In the genomic region with DNA sequence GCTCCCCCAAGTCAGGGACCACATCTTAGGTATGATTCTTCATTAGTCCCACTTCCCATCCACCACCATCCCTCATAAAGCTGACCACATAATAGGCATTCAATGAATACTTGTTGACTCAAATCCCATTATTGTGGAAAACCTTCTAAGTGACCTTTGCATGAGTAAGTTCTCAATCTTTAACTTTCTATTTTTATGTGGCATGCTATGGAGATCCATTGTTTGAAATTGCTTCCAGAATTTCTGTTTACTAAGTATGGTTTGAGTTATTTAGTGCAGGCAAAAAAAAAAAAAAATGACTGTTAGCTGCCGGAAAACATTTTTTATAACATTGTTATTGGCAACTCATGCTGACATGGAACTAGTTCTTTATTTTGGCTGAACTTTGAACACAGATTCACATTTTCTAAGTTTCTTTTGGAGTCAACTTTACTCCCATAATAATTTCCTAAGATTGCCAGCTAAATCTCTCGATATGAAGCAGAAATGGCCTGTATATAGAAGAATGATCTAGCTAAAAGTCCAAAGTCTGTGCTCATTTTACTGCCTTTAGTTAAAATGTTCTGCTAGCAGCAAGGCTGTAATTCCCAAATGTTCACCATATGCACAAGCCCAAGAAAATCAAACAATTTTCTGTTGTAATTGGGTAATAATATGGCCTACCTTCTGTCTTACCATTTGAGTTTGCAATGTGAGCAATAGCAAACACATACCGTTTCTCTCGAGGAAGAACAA, we compare ENCODE assay signal across 13 cellular contexts.
DNase-seq lines count a peak whose midpoint lies in the region; ATAC-seq, FAIRE-seq and TF ChIP-seq lines count a peak whose summit lies in the region.
"Had no signal": no experiment of that assay in that cellular context is flagged by ENCODE, and none has a peak within 500 bp of the region (broad histone marks: within the 10 kb centered on the region; RNA-seq: fewer than 3 reads in every experiment).

No MANE protein-coding gene starts in this region.

- H3K27me3 Mint-ChIP-seq in activated T-helper 2 cell treated with anti-CD3 and anti-CD28 coated beads, Interferon-gamma antibody, Interleukin-2, Interleukin-4, amounts not matched to agents 10 μg/mL and 5 μg/mL and 100 μg/mL, durations not matched to agents 14 hours and 24 hours and 36 hours (ENCODE audit: low read depth), result peaks cover 12% of the 10 kb centered on the region

- RAD21 ChIA-PET in HCT116 (lab: Charles Lee; ENCODE audit: low non-redundant PET in 1 of 2, low total read pairs in 2 of 2, uncharacterized antibody in 2 of 2, unreplicated experiment in 2 of 2), result no interaction called here

- H3K9me3 Mint-ChIP-seq in activated T-helper 2 cell treated with anti-CD3 and anti-CD28 coated beads, Interferon-gamma antibody, Interleukin-2, Interleukin-4, amounts not matched to agents 10 μg/mL and 5 μg/mL and 100 μg/mL, durations not matched to agents 14 hours and 24 hours and 36 hours, result peaks cover 28% of the 10 kb centered on the region

- ATAC-seq in HCT116, result peak; percentile 66; the same call in 1 of the 2 replicates
- ATAC-seq in stimulated activated naive CD8-positive, alpha-beta T cell treated with anti-CD3 and anti-CD28 coated beads, Interleukin-15, Interleukin-2, amounts not matched to agents 100 U/mL and 50 U/mL, for 24 hours, result no peak
- ATAC-seq: stimulated activated memory B cell treated with anti-CD40 and anti-IgM and Interleukin-4, amounts not matched to agents 10 μg/mL and 1 μg/mL and 100 μg/mL, for 72 hours had no signal

- H3K27ac ChIP-seq in HCT116 (ENCODE audit: low read depth, low read length), result no peak overlapping the region
- peak overlapping the region; percentile 8 for H3K27ac ChIP-seq in hepatocyte

- H3K4me3 ChIP-seq in HCT116 (replicated peaks in 1 of 2; ENCODE audit: low read depth in 1 of 2, low read length in 2 of 2) (no peak overlapping the region), astrocyte of the cerebellum (ENCODE audit: low read depth, low read length) (no peak overlapping the region), hepatocyte (no peak overlapping the region)

- POLR2A ChIA-PET in HCT116 (lab: Charles Lee), result no interaction called here

- no peak overlapping the region for H3K27ac Mint-ChIP-seq in activated T-helper 2 cell treated with anti-CD3 and anti-CD28 coated beads, Interferon-gamma antibody, Interleukin-2, Interleukin-4, amounts not matched to agents 10 μg/mL and 5 μg/mL and 100 μg/mL, durations not matched to agents 14 hours and 24 hours and 36 hours
- H3K27ac Mint-ChIP-seq: stimulated activated memory B cell treated with anti-CD40 and anti-IgM and Interleukin-4, amounts not matched to agents 10 μg/mL and 1 μg/mL and 100 μg/mL, for 72 hours had no signal

- CTCF ChIA-PET in HCT116 (lab: Charles Lee), result no interaction called here

- H3K27me3 ChIP-seq in HCT116 (ENCODE audit: insufficient read depth, low read length) (no peaks in the 10 kb centered on the region), hepatocyte (no peaks in the 10 kb centered on the region)

- BruUV-seq in HCT116 (replicated peaks; lab: Mats Ljungman, UMichigan), result no TSS peak

- no peaks in the 10 kb centered on the region for H3K36me3 ChIP-seq in HCT116 (ENCODE audit: control insufficient read depth in 1 of 2, insufficient read depth in 2 of 2, low read length in 2 of 2)
- H3K36me3 ChIP-seq in hepatocyte (replicated peaks; ENCODE audit: insufficient read depth, low read depth), result no peaks in the 10 kb centered on the region

- no peaks in the 10 kb centered on the region for H3K9me2 ChIP-seq in HCT116 (ENCODE audit: insufficient read depth)
- H3K9me2 ChIP-seq in hepatocyte (replicated peaks; ENCODE audit: insufficient read depth), result no peaks in the 10 kb centered on the region

- H2AFZ ChIP-seq in HCT116 (ENCODE audit: low read depth, low read length, poor library complexity, severe bottlenecking), result no peak overlapping the region
- no peak overlapping the region for H2AFZ ChIP-seq in hepatocyte

- H3K4me1 ChIP-seq in HCT116 (ENCODE audit: control insufficient read depth in 1 of 2, insufficient read depth in 2 of 2, low read length in 2 of 2), result peaks cover 0 to 11% of the 10 kb centered on the region in 2 experiments; a peak in 2 of 4 replicates
- H3K4me1 ChIP-seq in hepatocyte (ENCODE audit: insufficient read depth), result no peaks in the 10 kb centered on the region
- H3K4me1 ChIP-seq: Caco-2 had no signal

- no peak overlapping the region for H3K4me3 Mint-ChIP-seq in activated T-helper 2 cell treated with anti-CD3 and anti-CD28 coated beads, Interferon-gamma antibody, Interleukin-2, Interleukin-4, amounts not matched to agents 10 μg/mL and 5 μg/mL and 100 μg/mL, durations not matched to agents 14 hours and 24 hours and 36 hours (ENCODE audit: low read depth)
- H3K4me3 Mint-ChIP-seq: stimulated activated memory B cell treated with anti-CD40 and anti-IgM and Interleukin-4, amounts not matched to agents 10 μg/mL and 1 μg/mL and 100 μg/mL, for 72 hours had no signal

- DNase-seq in HCT116 (ENCODE audit: low read depth, low spot score), result peak; percentile 13
- DNase-seq in astrocyte of the cerebellum (ENCODE audit: low read depth), result peak; percentile 75
- no peak for DNase-seq in hepatocyte (ENCODE audit: low spot score)
- peak; percentile 59 for DNase-seq in urothelium cell line (ENCODE audit: low spot score)
- DNase-seq in activated T-helper 2 cell treated with anti-CD3 and anti-CD28 coated beads, Interferon-gamma antibody, Interleukin-2, Interleukin-4, amounts not matched to agents 10 μg/mL and 5 μg/mL and 100 μg/mL, durations not matched to agents 14 hours and 24 hours and 36 hours (ENCODE audit: low spot score), result no peak
- no peak for DNase-seq in stimulated activated naive CD8-positive, alpha-beta T cell treated with anti-CD3 and anti-CD28 coated beads, Interleukin-15, Interleukin-2, amounts not matched to agents 100 U/mL and 50 U/mL, for 24 hours
- no peak for DNase-seq in erythroblast (lab: John Stamatoyannopoulos, UW)
- DNase-seq: aorta; Caco-2; effector CD4-positive, alpha-beta T cell; MM.1S; stimulated activated CD4-positive, alpha-beta T cell treated with anti-CD3 and anti-CD28 coated beads, Interleukin-4, amount 100 ng/mL, for 24 hours had no signal

- peaks cover 28% of the 10 kb centered on the region for H3K36me3 Mint-ChIP-seq in activated T-helper 2 cell treated with anti-CD3 and anti-CD28 coated beads, Interferon-gamma antibody, Interleukin-2, Interleukin-4, amounts not matched to agents 10 μg/mL and 5 μg/mL and 100 μg/mL, durations not matched to agents 14 hours and 24 hours and 36 hours (ENCODE audit: low read depth)
- H3K36me3 Mint-ChIP-seq: stimulated activated memory B cell treated with anti-CD40 and anti-IgM and Interleukin-4, amounts not matched to agents 10 μg/mL and 1 μg/mL and 100 μg/mL, for 72 hours had no signal

- FAIRE-seq in urothelium cell line (lab: Jason Lieb, UNC), result no peak

- intact Hi-C loops in HCT116 (cut with micrococcal nuclease), result no loop called here
- intact Hi-C loops in activated T-helper 2 cell treated with anti-CD3 and anti-CD28 coated beads, Interferon-gamma antibody, Interleukin-2, Interleukin-4, amounts not matched to agents 10 μg/mL and 5 μg/mL and 100 μg/mL, durations not matched to agents 14 hours and 24 hours and 36 hours (cut with micrococcal nuclease), result no loop called here

- peaks cover 15% of the 10 kb centered on the region for H3K4me1 Mint-ChIP-seq in activated T-helper 2 cell treated with anti-CD3 and anti-CD28 coated beads, Interferon-gamma antibody, Interleukin-2, Interleukin-4, amounts not matched to agents 10 μg/mL and 5 μg/mL and 100 μg/mL, durations not matched to agents 14 hours and 24 hours and 36 hours (ENCODE audit: low read depth)

- H3K79me2 ChIP-seq in HCT116 (ENCODE audit: insufficient read depth, low read length), result no peaks in the 10 kb centered on the region
- no peaks in the 10 kb centered on the region for H3K79me2 ChIP-seq in hepatocyte

- peak overlapping the region; percentile 15; the same call in 1 of the 2 replicates for H3K4me2 ChIP-seq in HCT116 (ENCODE audit: low read length)
- no peak overlapping the region for H3K4me2 ChIP-seq in hepatocyte

- H3K9me3 ChIP-seq in HCT116 (ENCODE audit: control insufficient read depth in 1 of 2, insufficient read depth in 1 of 2, low read depth in 1 of 2, low read length in 2 of 2) (no peaks in the 10 kb centered on the region), hepatocyte (ENCODE audit: low read depth) (no peaks in the 10 kb centered on the region)
- H3K9me3 ChIP-seq: Caco-2 had no signal

- TF ChIP-seq CTCF in HCT116 (IDR thresholded peaks at IDR 0.05 in 2 of 3, conservative IDR thresholded peaks at IDR 0.05 in 1 of 3; ENCODE audit: borderline replicate concordance in 1 of 3, insufficient read depth in 1 of 3, low read depth in 2 of 3, low read length in 2 of 3) (no peak), astrocyte of the cerebellum (IDR thresholded peaks at IDR 0.05; ENCODE audit: low read depth, low read length, missing control alignments) (no peak), hepatocyte (IDR thresholded peaks at IDR 0.05; ENCODE audit: poor library complexity) (no peak)

- no peak for TF ChIP-seq RAD21 in HCT116 (IDR thresholded peaks at IDR 0.05; ENCODE audit: low read depth)

- TF ChIP-seq POLR2A in HCT116 (IDR thresholded peaks at IDR 0.05; ENCODE audit: borderline replicate concordance, extremely low read depth, insufficient read depth, insufficient read length) (no peak), erythroblast (IDR thresholded peaks at IDR 0.05; ENCODE audit: low read length) (no peak)

- in situ Hi-C loops in astrocyte of the cerebellum (cut with HindIII; ENCODE audit: low sequenced_read_pairs), result no loop called here

- H4K20me1 ChIP-seq in HCT116 (ENCODE audit: insufficient read depth) (no peaks in the 10 kb centered on the region), hepatocyte (ENCODE audit: insufficient read depth, poor library complexity, severe bottlenecking) (no peaks in the 10 kb centered on the region)

- no peak overlapping the region for H3K9ac ChIP-seq in HCT116 (ENCODE audit: low read length)

- WGBS in hepatocyte (ENCODE audit: low lambda C conversion rate, missing lambda C conversion rate), result 65% methylated on average over 4 of the region's 4 CpGs

TF ChIP-seq in HCT116, 20 proteins besides CTCF, POLR2A, EP300 and RAD21:
- TF ChIP-seq ELF1 (IDR thresholded peaks at IDR 0.05; ENCODE audit: borderline replicate concordance, low read depth), result no peak
- 0 out of 2 replicates have a peak, but pooled peaks have one; percentile 21 for TF ChIP-seq JUND (IDR thresholded peaks at IDR 0.05)
- no peak for TF ChIP-seq ZNF274 (IDR thresholded peaks at IDR 0.05; ENCODE audit: low read depth, low read length)
- no peak for TF ChIP-seq FOSL1 (IDR thresholded peaks at IDR 0.05; ENCODE audit: low read depth)
- TF ChIP-seq ZFX (IDR thresholded peaks at IDR 0.05), result no peak
- TF ChIP-seq, protein P1, sequence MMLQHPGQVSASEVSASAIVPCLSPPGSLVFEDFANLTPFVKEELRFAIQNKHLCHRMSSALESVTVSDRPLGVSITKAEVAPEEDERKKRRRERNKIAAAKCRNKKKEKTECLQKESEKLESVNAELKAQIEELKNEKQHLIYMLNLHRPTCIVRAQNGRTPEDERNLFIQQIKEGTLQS (IDR thresholded peaks at IDR 0.05), result no peak
- TF ChIP-seq EZH2phosphoT487 (IDR thresholded peaks at IDR 0.05; ENCODE audit: borderline replicate concordance), result no peak

Comparison
In these comparisons a context has a peak if more than half of its experiments do, and no peak if none do; other contexts are left out.
1. DNase-seq: peak in HCT116 (single experiment), astrocyte of the cerebellum (single experiment) and urothelium cell line (single experiment); none in hepatocyte (single experiment), activated T-helper 2 cell treated with anti-CD3 and anti-CD28 coated beads, Interferon-gamma antibody, Interleukin-2, Interleukin-4, amounts not matched to agents 10 μg/mL and 5 μg/mL and 100 μg/mL, durations not matched to agents 14 hours and 24 hours and 36 hours (single experiment), stimulated activated naive CD8-positive, alpha-beta T cell treated with anti-CD3 and anti-CD28 coated beads, Interleukin-15, Interleukin-2, amounts not matched to agents 100 U/mL and 50 U/mL, for 24 hours (single experiment) and erythroblast (0 of 2).